8 cellular contexts compared by ENCODE assay signal in genomic region chr2:106104332-106105062, GRCh38.
DNase-seq lines count a peak whose midpoint lies in the region; ATAC-seq and TF ChIP-seq lines count a peak whose summit lies in the region.

No MANE protein-coding gene starts in this region.

- no peak for TF ChIP-seq POLR2A in HCT116 (IDR thresholded peaks at IDR 0.05; ENCODE audit: borderline replicate concordance, extremely low read depth, insufficient read depth, insufficient read length)
- TF ChIP-seq POLR2A in NB4 (IDR thresholded peaks at IDR 0.05; ENCODE audit: extremely low read depth, insufficient read length) = no peak
- TF ChIP-seq POLR2A in gastrocnemius medialis (IDR thresholded peaks at IDR 0.05) = no peak

- peak; percentile 93 for ATAC-seq in HCT116
- peak; percentile 59 to 83 (median 68) for ATAC-seq in T-cell (replicated peaks in 1 of 4)
- peak; percentile 55 to 59 for ATAC-seq in gastrocnemius medialis
- no peak for ATAC-seq in HG03469 (IDR thresholded peaks at IDR 0.05; ENCODE audit: unreplicated experiment)

- H3K4me1 ChIP-seq in HCT116 (ENCODE audit: control insufficient read depth in 1 of 2, insufficient read depth in 2 of 2, low read length in 2 of 2) = peaks cover 0 to 7% of the 10 kb centered on the region in 2 experiments; a peak in 1 of 4 replicates
- H3K4me1 ChIP-seq in ascending aorta = peaks cover 0 to 3% of the 10 kb centered on the region in 2 donors
- peaks cover 6 to 10% of the 10 kb centered on the region in 2 donors for H3K4me1 ChIP-seq in gastrocnemius medialis

- RAD21 ChIA-PET in HCT116 (lab: Charles Lee; ENCODE audit: low non-redundant PET in 1 of 2, low total read pairs in 2 of 2, uncharacterized antibody in 2 of 2, unreplicated experiment in 2 of 2) = interaction anchor here (0.8 to 1.0 kb wide), 2 partner anchors 438 kb away, joined by 3 to 4 read pairs; no protein-coding TSS in a partner anchor

- H3K4me3 ChIP-seq in HCT116 (replicated peaks in 1 of 2; ENCODE audit: low read depth in 1 of 2, low read length in 2 of 2) (no peak overlapping the region), NB4 (ENCODE audit: low read depth, low read length) (no peak overlapping the region), ascending aorta (no peak overlapping the region), gastrocnemius medialis (no peak overlapping the region)

- no TSS peak for BruUV-seq in HCT116 (replicated peaks; lab: Mats Ljungman, UMichigan)

- H3K79me2 ChIP-seq in HCT116 (ENCODE audit: insufficient read depth, low read length) = no peaks in the 10 kb centered on the region

- H2AFZ ChIP-seq in HCT116 (ENCODE audit: low read depth, low read length, poor library complexity, severe bottlenecking) = no peak overlapping the region

- peak overlapping the region; percentile 41 to 78 for H3K27ac Mint-ChIP-seq in T-cell

- H3K9me3 ChIP-seq in HCT116 (ENCODE audit: control insufficient read depth in 1 of 2, insufficient read depth in 1 of 2, low read depth in 1 of 2, low read length in 2 of 2) (no peaks in the 10 kb centered on the region), ascending aorta (no peaks in the 10 kb centered on the region), gastrocnemius medialis (no peaks in the 10 kb centered on the region)

- no peaks in the 10 kb centered on the region for H4K20me1 ChIP-seq in HCT116 (ENCODE audit: insufficient read depth)

- H3K9me2 ChIP-seq in HCT116 (ENCODE audit: insufficient read depth) = no peaks in the 10 kb centered on the region

- peaks cover 11 to 18% (median 12%) of the 10 kb centered on the region in 3 donors for H3K4me1 Mint-ChIP-seq in T-cell

- in situ Hi-C loops in gastrocnemius medialis (cut with MboI; ENCODE audit: low sequenced_read_pairs in 4 of 4) = loop anchor here (5.0 to 25.0 kb wide), 3 partner anchors 358 to 440 kb away; partner anchors contain the start of gene RGPD3 (in 1 of the 4)

- POLR2A ChIA-PET in HCT116 (lab: Charles Lee) = no interaction called here
- POLR2A ChIA-PET in T-cell (lab: Charles Lee) = no interaction called here

- CTCF ChIA-PET in HCT116 (lab: Charles Lee) = interaction anchor here (1.0 to 2.0 kb wide), 3 partner anchors 439 to 478 kb away, joined by 3 to 22 read pairs (median 7); no protein-coding TSS in a partner anchor
- CTCF ChIA-PET in T-cell (lab: Charles Lee) = interaction anchor here (0.6 to 1.3 kb wide), 6 partner anchors 10 to 478 kb away, joined by 3 to 5 read pairs (median 3); no protein-coding TSS in a partner anchor

- intact Hi-C loops in HCT116 (cut with micrococcal nuclease) = loop anchor here (1.0 to 10.0 kb wide), 5 partner anchors 88 to 478 kb away; no protein-coding TSS in a partner anchor
- intact Hi-C loops in ascending aorta (cut with DNase I) = loop anchor here (1.0 kb wide), 2 partner anchors 438 to 478 kb away; no protein-coding TSS in a partner anchor
- intact Hi-C loops in gastrocnemius medialis (cut with DNase I; ENCODE audit: low total_unique reads) = loop anchor here (1.0 to 10.0 kb wide), 4 partner anchors 370 to 527 kb away; no protein-coding TSS in a partner anchor

- H3K36me3 Mint-ChIP-seq in T-cell = peaks cover 25% of the 10 kb centered on the region

- H3K4me2 ChIP-seq in HCT116 (ENCODE audit: low read length) = no peak overlapping the region

- H3K27me3 Mint-ChIP-seq in T-cell = no peaks in the 10 kb centered on the region

- H3K27me3 ChIP-seq in HCT116 (ENCODE audit: insufficient read depth, low read length) = no peaks in the 10 kb centered on the region
- no peaks in the 10 kb centered on the region for H3K27me3 ChIP-seq in ascending aorta
- no peaks in the 10 kb centered on the region for H3K27me3 ChIP-seq in gastrocnemius medialis

- H3K4me3 Mint-ChIP-seq in T-cell = no peak overlapping the region

- DNase-seq in GM04504 (ENCODE audit: low read depth) (peak; percentile 22), HCT116 (ENCODE audit: low read depth, low spot score) (peak; percentile 44), NB4 (ENCODE audit: low read depth) (peak; percentile 73), T-cell (peak in 33 of 34 experiments; percentile 28 to 68 (median 59)), ascending aorta (ENCODE audit: low spot score in 2 of 2) (peak in 1 of 2 donors; percentile 81), hepatic stellate cell (ENCODE audit: low spot score) (peak; percentile 79), gastrocnemius medialis (peak in 1 of 2 donors; percentile 41)

- H3K36me3 ChIP-seq in HCT116 (ENCODE audit: control insufficient read depth in 1 of 2, insufficient read depth in 2 of 2, low read length in 2 of 2) (peaks cover 3 to 4% of the 10 kb centered on the region in 2 experiments; a peak in 2 of 4 replicates), ascending aorta (peaks cover 0 to 13% of the 10 kb centered on the region in 2 donors), gastrocnemius medialis (peaks cover 0 to 10% of the 10 kb centered on the region in 2 donors)

- H3K27ac ChIP-seq in HCT116 (ENCODE audit: low read depth, low read length) = no peak overlapping the region
- H3K27ac ChIP-seq in ascending aorta = no peak overlapping the region
- H3K27ac ChIP-seq in gastrocnemius medialis = no peak overlapping the region

- TF ChIP-seq CTCF in HCT116 (IDR thresholded peaks at IDR 0.05 in 2 of 3, conservative IDR thresholded peaks at IDR 0.05 in 1 of 3; ENCODE audit: borderline replicate concordance in 1 of 3, insufficient read depth in 1 of 3, low read depth in 2 of 3, low read length in 2 of 3) (peak; percentile 85 to 91 (median 91)), NB4 (IDR thresholded peaks at IDR 0.05; ENCODE audit: low read depth, low read length) (peak; percentile 95), ascending aorta (IDR thresholded peaks at IDR 0.05) (peak; percentile 74 to 99 (median 93)), gastrocnemius medialis (IDR thresholded peaks at IDR 0.05 in 4 of 5, conservative IDR thresholded peaks at IDR 0.05 in 1 of 5) (peak; percentile 78 to 96 (median 89))

- TF ChIP-seq RAD21 in HCT116 (IDR thresholded peaks at IDR 0.05; ENCODE audit: low read depth) = peak; percentile 95

- no peaks in the 10 kb centered on the region for H3K9me3 Mint-ChIP-seq in T-cell

- H3K9ac ChIP-seq in HCT116 (ENCODE audit: low read length) = no peak overlapping the region

TF ChIP-seq in HCT116, 20 proteins besides CTCF, POLR2A, EP300 and RAD21:
- no peak for TF ChIP-seq ATF3 (IDR thresholded peaks at IDR 0.05)
- no peak for TF ChIP-seq ZBTB33 (IDR thresholded peaks at IDR 0.05; ENCODE audit: extremely low read depth, insufficient replicate concordance, low read length)
- no peak for TF ChIP-seq SIN3A (IDR thresholded peaks at IDR 0.05; ENCODE audit: low read depth)
- no peak for TF ChIP-seq POLR2AphosphoS5 (IDR thresholded peaks at IDR 0.05; ENCODE audit: low read depth, low read length)
- no peak for TF ChIP-seq ZFX (IDR thresholded peaks at IDR 0.05)
- TF ChIP-seq ELF1 (IDR thresholded peaks at IDR 0.05; ENCODE audit: borderline replicate concordance, low read depth) = no peak
- no peak for TF ChIP-seq EZH2 (IDR thresholded peaks at IDR 0.05)
- no peak for TF ChIP-seq REST (IDR thresholded peaks at IDR 0.05; ENCODE audit: low read depth)
- no peak for TF ChIP-seq SRF (IDR thresholded peaks at IDR 0.05; ENCODE audit: low read depth)
- no peak for TF ChIP-seq SP1 (IDR thresholded peaks at IDR 0.05; ENCODE audit: low read depth)
- no peak for TF ChIP-seq JUND (IDR thresholded peaks at IDR 0.05)
